In genomic region chr7:50306491-50307367, GRCh38 we compare ENCODE assay signal across 2 cellular contexts.
TF ChIP-seq lines count a peak whose summit lies in the region.

No MANE protein-coding gene starts in this region.

TF ChIP-seq in neural cell, 6 proteins besides CTCF, POLR2A, EP300 and RAD21 (continued from another document):
- TF ChIP-seq REST (IDR thresholded peaks at IDR 0.05; ENCODE audit: borderline replicate concordance), result no peak
- no peak for TF ChIP-seq SMC3 (conservative IDR thresholded peaks at IDR 0.05; ENCODE audit: poor library complexity)
- no peak for TF ChIP-seq POLR2AphosphoS5 (IDR thresholded peaks at IDR 0.05)

TF ChIP-seq in SK-N-SH treated with all-trans-retinoic acid at 6 μM for 48 hours, 23 proteins besides CTCF, POLR2A, EP300 and RAD21 (continued from another document):
- TF ChIP-seq TSHZ2 (CRISPR knock-in tag; IDR thresholded peaks at IDR 0.05), result no peak
